Comparison of ENCODE assay signal across 1 cellular context in the genomic region with DNA sequence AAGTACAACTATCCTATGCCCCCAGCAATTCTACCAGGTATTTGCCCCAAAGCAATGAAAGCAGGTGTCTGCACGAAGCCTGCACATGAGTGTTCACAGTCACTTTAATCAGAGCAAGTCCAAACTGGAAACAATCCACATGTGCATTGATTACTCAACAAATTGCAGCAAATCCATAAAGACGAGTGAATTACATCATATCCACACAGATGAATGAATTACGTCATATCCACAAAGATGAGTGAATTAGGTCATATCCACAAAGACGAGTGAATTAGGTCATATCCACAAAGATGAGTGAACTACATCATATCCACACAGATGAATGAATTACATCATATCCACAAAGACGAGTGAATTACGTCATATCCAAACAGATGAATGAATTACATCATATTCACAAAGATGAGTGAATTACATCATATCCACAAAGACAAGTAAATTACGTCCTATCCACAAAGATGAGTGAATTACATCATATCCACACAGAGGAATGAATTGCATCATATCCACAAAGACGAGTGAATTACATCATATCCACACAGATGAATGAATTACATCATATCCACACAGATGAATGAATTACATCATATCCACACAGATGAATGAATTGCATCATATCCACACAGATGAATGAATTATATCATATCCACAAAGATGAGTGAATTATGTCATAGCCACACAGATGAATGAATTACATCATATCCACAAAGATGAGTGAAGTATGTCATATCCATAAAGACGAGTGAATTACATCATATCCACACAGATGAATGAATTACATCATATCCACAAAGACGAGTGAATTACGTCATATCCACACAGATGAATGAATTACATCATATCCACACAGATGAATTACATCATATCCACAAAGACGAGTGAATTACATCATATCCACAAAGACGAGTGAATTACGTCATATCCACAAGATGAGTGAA.
TF ChIP-seq lines count a peak whose summit lies in the region.
"Not testable (repeated sequence)": the region's sequence is repeated elsewhere in the genome, so short reads cannot be mapped to it uniquely, and the experiment has no call there.

No MANE protein-coding gene starts in this region.

TF ChIP-seq in K562, 482 proteins besides CTCF, POLR2A, EP300 and RAD21:
- not testable (repeated sequence) for TF ChIP-seq JUN, JUND (IDR thresholded peaks at IDR 0.05; ENCODE audit: borderline replicate concordance, low read depth, low read length)
- TF ChIP-seq JUN (CRISPR knock-in tag; IDR thresholded peaks at IDR 0.05; ENCODE audit: borderline replicate concordance), result peak; percentile 86
- TF ChIP-seq, protein P1, sequence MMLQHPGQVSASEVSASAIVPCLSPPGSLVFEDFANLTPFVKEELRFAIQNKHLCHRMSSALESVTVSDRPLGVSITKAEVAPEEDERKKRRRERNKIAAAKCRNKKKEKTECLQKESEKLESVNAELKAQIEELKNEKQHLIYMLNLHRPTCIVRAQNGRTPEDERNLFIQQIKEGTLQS (IDR thresholded peaks at IDR 0.05), result peak; percentile 46; the same call in 1 of the 2 replicates
- TF ChIP-seq, protein P1 (CRISPR knock-in tag; conservative IDR thresholded peaks at IDR 0.05), result not testable (repeated sequence)
- peak; percentile 83 to 94 for TF ChIP-seq TRIM24 (IDR thresholded peaks at IDR 0.05)
- TF ChIP-seq GABPB1 (CRISPR knock-in tag; IDR thresholded peaks at IDR 0.05), result peak; percentile 59
- TF ChIP-seq CREB1 (IDR thresholded peaks at IDR 0.05), result 0 out of 2 replicates have a peak, but pooled peaks have one; percentile 30
- peak; percentile 72 for TF ChIP-seq CREB1 (CRISPR knock-in tag; IDR thresholded peaks at IDR 0.05)
- peak; percentile 85 for TF ChIP-seq CEBPG (CRISPR knock-in tag; IDR thresholded peaks at IDR 0.05)
- peak; percentile 70 to 90 for TF ChIP-seq CEBPG (tag; conservative IDR thresholded peaks at IDR 0.05 in 1 of 2, IDR thresholded peaks at IDR 0.05 in 1 of 2)
- peak; percentile 14; the same call in 2 of the 3 replicates for TF ChIP-seq JUND (tag; IDR thresholded peaks at IDR 0.05; ENCODE audit: borderline replicate concordance, low read depth, low read length)
- TF ChIP-seq CREM (IDR thresholded peaks at IDR 0.05; ENCODE audit: low read depth), result peak; percentile 15; the same call in 1 of the 2 replicates
TF ChIP-seq in K562: peak in this region for 8; not testable (repeated sequence) for 474.
